2 cellular contexts compared by ENCODE assay signal in the genomic region with DNA sequence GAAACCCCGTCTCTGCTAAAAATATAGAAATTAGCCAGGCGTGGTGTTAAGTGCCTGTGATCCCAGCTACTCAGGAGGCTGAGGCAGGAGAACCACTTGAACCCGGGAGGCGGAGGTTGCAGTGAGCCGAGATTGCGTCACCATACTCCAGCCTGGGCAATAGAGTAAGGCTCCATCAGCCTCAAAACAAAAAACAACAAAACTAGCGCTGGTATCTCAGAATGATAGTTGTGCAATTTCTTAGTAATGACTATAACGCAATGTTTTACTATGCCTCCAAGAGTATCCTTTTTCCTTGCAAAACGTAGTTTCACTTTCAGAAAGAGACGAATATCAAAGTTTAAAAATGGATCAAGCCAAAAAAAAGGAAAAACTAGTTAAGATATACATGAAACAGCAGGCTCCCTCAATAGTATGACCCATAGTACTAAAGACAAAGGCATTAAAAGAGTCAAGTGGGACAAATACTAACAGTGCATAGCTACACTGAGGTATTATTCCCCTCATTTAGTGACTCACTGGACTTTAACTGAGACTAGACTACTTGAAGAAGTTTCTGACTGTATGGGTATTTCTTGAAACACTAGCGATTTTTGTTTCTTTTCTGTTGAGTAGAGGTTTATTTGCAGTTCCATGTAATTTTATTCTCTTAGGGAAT.
TF ChIP-seq lines count a peak whose summit lies in the region.

No MANE protein-coding gene starts in this region.

TF ChIP-seq in SK-N-SH, 30 proteins besides CTCF, POLR2A, EP300 and RAD21 (continued from another document):
- TF ChIP-seq, protein P1, sequence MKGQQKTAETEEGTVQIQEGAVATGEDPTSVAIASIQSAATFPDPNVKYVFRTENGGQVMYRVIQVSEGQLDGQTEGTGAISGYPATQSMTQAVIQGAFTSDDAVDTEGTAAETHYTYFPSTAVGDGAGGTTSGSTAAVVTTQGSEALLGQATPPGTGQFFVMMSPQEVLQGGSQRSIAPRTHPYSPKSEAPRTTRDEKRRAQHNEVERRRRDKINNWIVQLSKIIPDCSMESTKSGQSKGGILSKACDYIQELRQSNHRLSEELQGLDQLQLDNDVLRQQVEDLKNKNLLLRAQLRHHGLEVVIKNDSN (IDR thresholded peaks at IDR 0.05; ENCODE audit: borderline replicate concordance, low read depth), result no peak
- no peak for TF ChIP-seq FOSL2 (IDR thresholded peaks at IDR 0.05; ENCODE audit: borderline replicate concordance, low read depth)

TF ChIP-seq in SK-N-SH treated with all-trans-retinoic acid at 6 μM for 48 hours, 23 proteins besides CTCF, POLR2A, EP300 and RAD21 (continued from another document):
- TF ChIP-seq, protein P2, sequence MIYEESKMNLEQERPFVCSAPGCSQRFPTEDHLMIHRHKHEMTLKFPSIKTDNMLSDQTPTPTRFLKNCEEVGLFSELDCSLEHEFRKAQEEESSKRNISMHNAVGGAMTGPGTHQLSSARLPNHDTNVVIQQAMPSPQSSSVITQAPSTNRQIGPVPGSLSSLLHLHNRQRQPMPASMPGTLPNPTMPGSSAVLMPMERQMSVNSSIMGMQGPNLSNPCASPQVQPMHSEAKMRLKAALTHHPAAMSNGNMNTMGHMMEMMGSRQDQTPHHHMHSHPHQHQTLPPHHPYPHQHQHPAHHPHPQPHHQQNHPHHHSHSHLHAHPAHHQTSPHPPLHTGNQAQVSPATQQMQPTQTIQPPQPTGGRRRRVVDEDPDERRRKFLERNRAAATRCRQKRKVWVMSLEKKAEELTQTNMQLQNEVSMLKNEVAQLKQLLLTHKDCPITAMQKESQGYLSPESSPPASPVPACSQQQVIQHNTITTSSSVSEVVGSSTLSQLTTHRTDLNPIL (CRISPR knock-in tag; IDR thresholded peaks at IDR 0.05; ENCODE audit: low read depth), result no peak
- TF ChIP-seq CSDC2 (CRISPR knock-in tag; IDR thresholded peaks at IDR 0.05) (no peak), BACH2 (CRISPR knock-in tag; IDR thresholded peaks at IDR 0.05; ENCODE audit: borderline replicate concordance) (no peak), ESRRG (CRISPR knock-in tag; IDR thresholded peaks at IDR 0.05) (no peak), ZFP3 (CRISPR knock-in tag; IDR thresholded peaks at IDR 0.05) (no peak)
